Comparison of ENCODE assay signal across 12 cellular contexts in the genomic region with DNA sequence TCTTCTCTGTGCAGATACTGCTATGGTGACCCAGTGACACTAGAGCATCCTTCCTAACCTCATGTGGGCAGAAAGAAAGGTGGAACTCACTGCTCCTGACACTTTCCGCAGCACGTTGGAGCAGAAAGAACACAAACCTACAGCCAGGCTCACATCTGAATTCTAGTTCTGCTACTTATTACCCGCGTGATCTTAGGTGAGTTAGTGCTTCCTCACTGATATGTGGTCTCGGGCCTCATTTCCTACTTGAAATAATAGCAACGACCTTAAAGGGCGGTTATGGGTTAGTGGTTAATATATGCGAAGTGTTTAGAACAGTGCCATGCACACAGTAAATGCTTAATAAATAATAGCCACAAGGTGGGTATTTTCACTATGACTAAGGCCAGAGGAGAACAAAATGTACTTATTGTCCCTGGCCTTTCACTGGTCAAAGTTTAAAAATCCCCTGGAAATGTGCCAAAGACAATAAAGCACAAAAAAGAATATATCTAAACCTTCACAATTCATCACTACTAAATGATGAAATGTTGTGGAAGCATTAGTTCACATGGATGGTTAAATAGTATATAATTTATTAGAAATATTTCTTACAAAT.
A peak's percentile ranks its signal among the peaks of the same experiment; 100 is the strongest.
DNase-seq lines count a peak whose midpoint lies in the region; ATAC-seq and TF ChIP-seq lines count a peak whose summit lies in the region.
"Had no signal": no experiment of that assay in that cellular context is flagged by ENCODE, and none has a peak within 500 bp of the region (broad histone marks: within the 10 kb centered on the region; RNA-seq: fewer than 3 reads in every experiment).

No MANE protein-coding gene starts in this region.

- no peak overlapping the region for H3K4me3 ChIP-seq in fibroblast of the aortic adventitia (ENCODE audit: low read depth, low read length)
- H3K4me3 ChIP-seq: vagina had no signal

- H3K9me3 Mint-ChIP-seq in activated T-helper 1 cell treated with anti-CD3 and anti-CD28 coated beads, Interleukin-12 subunit alpha, Interleukin-12 subunit beta, Interleukin-2, Interleukin-4 antibody, amounts not matched to agents 30 ng/mL and 10 ng/mL and 1 ng/mL, durations not matched to agents 14 hours and 24 hours and 36 hours, result no peaks in the 10 kb centered on the region

- DNase-seq in fibroblast of the aortic adventitia (ENCODE audit: low read depth), result peak; percentile 22
- DNase-seq in activated naive CD4-positive, alpha-beta T cell (lab: John Stamatoyannopoulos, UW), result no peak
- no peak for DNase-seq in activated T-helper 1 cell treated with anti-CD3 and anti-CD28 coated beads, Interleukin-12 subunit alpha, Interleukin-12 subunit beta, Interleukin-2, Interleukin-4 antibody, amounts not matched to agents 30 ng/mL and 10 ng/mL and 1 ng/mL, durations not matched to agents 14 hours and 24 hours and 36 hours (ENCODE audit: low spot score)
- no peak for DNase-seq in kidney glomerular epithelial cell (lab: John Stamatoyannopoulos, UW)
- DNase-seq in NCI-H187 treated with DMSO at 0.1 percent for 48 hours (lab: John Stamatoyannopoulos, UW), result no peak
- DNase-seq: activated effector memory CD4-positive, alpha-beta T cell treated with Interleukin-2 at 50 U/mL for 16 hours; effector CD8-positive, alpha-beta T cell had no signal

- peaks cover 7% of the 10 kb centered on the region for H3K27me3 Mint-ChIP-seq in activated T-helper 1 cell treated with anti-CD3 and anti-CD28 coated beads, Interleukin-12 subunit alpha, Interleukin-12 subunit beta, Interleukin-2, Interleukin-4 antibody, amounts not matched to agents 30 ng/mL and 10 ng/mL and 1 ng/mL, durations not matched to agents 14 hours and 24 hours and 36 hours (ENCODE audit: insufficient read depth)

- no peak overlapping the region for H3K4me3 Mint-ChIP-seq in activated T-helper 1 cell treated with anti-CD3 and anti-CD28 coated beads, Interleukin-12 subunit alpha, Interleukin-12 subunit beta, Interleukin-2, Interleukin-4 antibody, amounts not matched to agents 30 ng/mL and 10 ng/mL and 1 ng/mL, durations not matched to agents 14 hours and 24 hours and 36 hours

- no peak for TF ChIP-seq CTCF in fibroblast of the aortic adventitia (IDR thresholded peaks at IDR 0.05; ENCODE audit: insufficient read depth, low read length)

- H3K4me1 Mint-ChIP-seq in activated T-helper 1 cell treated with anti-CD3 and anti-CD28 coated beads, Interleukin-12 subunit alpha, Interleukin-12 subunit beta, Interleukin-2, Interleukin-4 antibody, amounts not matched to agents 30 ng/mL and 10 ng/mL and 1 ng/mL, durations not matched to agents 14 hours and 24 hours and 36 hours (ENCODE audit: low read depth), result peaks cover 7% of the 10 kb centered on the region

- no peak overlapping the region for H3K27ac Mint-ChIP-seq in activated T-helper 1 cell treated with anti-CD3 and anti-CD28 coated beads, Interleukin-12 subunit alpha, Interleukin-12 subunit beta, Interleukin-2, Interleukin-4 antibody, amounts not matched to agents 30 ng/mL and 10 ng/mL and 1 ng/mL, durations not matched to agents 14 hours and 24 hours and 36 hours

- intact Hi-C loops in activated T-helper 1 cell treated with anti-CD3 and anti-CD28 coated beads, Interleukin-12 subunit alpha, Interleukin-12 subunit beta, Interleukin-2, Interleukin-4 antibody, amounts not matched to agents 30 ng/mL and 10 ng/mL and 1 ng/mL, durations not matched to agents 14 hours and 24 hours and 36 hours (cut with micrococcal nuclease), result no loop called here

- ATAC-seq in GM18498 (IDR thresholded peaks at IDR 0.05; ENCODE audit: unreplicated experiment) (peak; percentile 81), GM21381 (IDR thresholded peaks at IDR 0.05; ENCODE audit: unreplicated experiment) (peak; percentile 83), HG03378 (IDR thresholded peaks at IDR 0.05; ENCODE audit: unreplicated experiment) (peak; percentile 90)
- ATAC-seq: HCT116 had no signal

- no peaks in the 10 kb centered on the region for H3K36me3 Mint-ChIP-seq in activated T-helper 1 cell treated with anti-CD3 and anti-CD28 coated beads, Interleukin-12 subunit alpha, Interleukin-12 subunit beta, Interleukin-2, Interleukin-4 antibody, amounts not matched to agents 30 ng/mL and 10 ng/mL and 1 ng/mL, durations not matched to agents 14 hours and 24 hours and 36 hours (ENCODE audit: low read depth)
